In the genomic region with DNA sequence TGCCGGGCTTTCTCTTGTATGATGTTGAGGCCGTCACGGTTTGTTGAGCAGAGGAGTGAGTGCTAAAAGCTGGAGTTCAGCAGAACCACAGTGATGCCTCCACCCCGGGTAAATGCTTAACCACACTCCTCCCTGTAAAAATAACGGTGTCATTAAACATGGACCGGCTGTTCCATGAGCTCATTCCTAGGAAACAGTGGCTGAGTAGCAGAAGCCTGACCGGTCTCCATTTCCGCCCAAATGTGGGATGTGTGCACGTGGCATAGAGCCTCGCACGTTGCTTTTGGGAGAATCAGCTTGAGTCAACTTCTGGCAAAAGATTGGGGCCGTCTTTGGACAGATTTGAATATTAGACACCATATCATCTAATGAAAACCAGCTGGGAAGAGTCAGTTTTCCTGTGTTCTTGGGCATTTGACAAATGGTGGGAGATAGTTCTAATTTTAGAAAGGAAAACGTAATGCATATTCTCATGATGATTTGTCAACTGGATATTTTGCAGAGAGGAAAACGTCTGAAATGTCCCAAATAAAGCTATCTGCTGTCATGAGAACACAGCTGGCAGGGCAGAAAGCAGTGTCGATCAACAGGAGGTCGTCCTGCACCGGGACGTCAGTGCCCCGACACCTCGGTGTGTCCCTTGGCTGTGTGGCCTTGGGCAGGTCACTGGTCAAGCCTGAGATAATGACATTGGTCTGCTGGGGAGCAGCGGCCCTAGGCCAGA, we compare ENCODE assay signal across 8 cellular contexts. TPM values are rescaled to one million over a fixed set of nuclear protein-coding genes. Genes with fewer than 3 reads are reported as not detected.
DNase-seq lines count a peak whose midpoint lies in the region; TF ChIP-seq lines count a peak whose summit lies in the region.

No MANE protein-coding gene starts in this region.

- no peak for TF ChIP-seq EP300 in transverse colon (IDR thresholded peaks at IDR 0.05; ENCODE audit: low read depth)

- H3K9me3 ChIP-seq in transverse colon: no peaks in the 10 kb centered on the region

- TF ChIP-seq POLR2A in transverse colon (IDR thresholded peaks at IDR 0.05): no peak

- WGBS in transverse colon (ENCODE audit: low coverage in 1 of 2), 2 donors: 36 to 43% methylated on average over 6 to 21 of the region's 21 CpGs

- DNase-seq in GM19238 (ENCODE audit: insufficient read length, low spot score): peak; percentile 35
- peak; percentile 99 for DNase-seq in HS-5 (ENCODE audit: low read depth)
- peak; percentile 54 for DNase-seq in SW480 (ENCODE audit: low spot score)
- peak; percentile 79 for DNase-seq in iris pigment epithelial cell (ENCODE audit: low read depth)
- peak; percentile 66 for DNase-seq in transverse colon
- no peak for DNase-seq in stimulated activated naive CD4-positive, alpha-beta T cell (lab: John Stamatoyannopoulos, UW)
- DNase-seq in RPMI8226: no peak
- no peak for DNase-seq in stimulated activated naive CD4-positive, alpha-beta T cell treated with Interleukin-2 at 50 U/mL for 16 hours (lab: John Stamatoyannopoulos, UW)

- no peak overlapping the region for H3K4me3 ChIP-seq in transverse colon

- no peak for TF ChIP-seq CTCF in transverse colon (IDR thresholded peaks at IDR 0.05)

- in situ Hi-C loops in transverse colon (cut with MboI; ENCODE audit: low pct_ligation_motif_present in 1 of 4, low pct_unique_long_range_greater_than_20kb in 1 of 4, low sequenced_read_pairs in 3 of 4): loop anchor here in 3 of 4 donors (5.0 to 10.0 kb wide), 2 partner anchors 73 to 75 kb away; no protein-coding TSS in a partner anchor

- H3K36me3 ChIP-seq in transverse colon: no peaks in the 10 kb centered on the region

- H3K4me1 ChIP-seq in transverse colon: peaks cover 16 to 42% (median 23%) of the 10 kb centered on the region in 4 donors

- H3K27ac ChIP-seq in transverse colon: peak overlapping the region; percentile 45 to 65 (median 54)

- intact Hi-C loops in transverse colon (cut with DNase I; ENCODE audit: low total_unique reads): loop anchor here (10.0 kb wide), 1 partner anchor 75 kb away; a partner anchor contains a TSS

- H3K27me3 ChIP-seq in transverse colon: no peaks in the 10 kb centered on the region

RNA-seq across cellular contexts. Expression of a gene that starts 42.4 kb away (rescaled TPM):
- 100 to 1,000 TPM in 3 of 4 donors, 10 to 100 TPM in 1; 98.5 to 147 (median 122) TPM for total RNA-seq in transverse colon

Comparison
In these comparisons a context has a peak if more than half of its experiments do, and no peak if none do; other contexts are left out.
1. DNase-seq: peak in GM19238 (single experiment), HS-5 (single experiment), SW480 (single experiment), iris pigment epithelial cell (single experiment) and transverse colon (single experiment); none in stimulated activated naive CD4-positive, alpha-beta T cell (0 of 6), RPMI8226 (single experiment) and stimulated activated naive CD4-positive, alpha-beta T cell treated with Interleukin-2 at 50 U/mL for 16 hours (single experiment).